In the genomic region with DNA sequence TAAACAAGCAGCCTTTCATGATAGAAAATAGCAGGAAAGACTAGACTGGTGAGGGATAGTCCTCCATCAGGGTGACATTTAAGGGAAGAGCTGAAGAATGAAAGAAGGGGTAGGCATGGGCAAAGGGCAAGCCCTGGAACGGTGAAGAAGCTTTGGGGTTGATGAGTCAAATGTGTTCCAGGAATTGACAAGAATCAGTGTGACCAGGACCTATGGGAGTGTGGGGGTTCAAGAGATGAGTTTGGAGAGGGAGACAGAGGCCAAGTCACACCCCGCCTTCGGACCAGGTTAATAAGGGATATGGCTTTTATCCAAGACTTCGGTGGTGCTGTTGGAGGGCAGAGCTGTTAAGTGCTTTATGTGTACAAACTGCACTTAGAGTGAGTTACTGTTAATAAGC, we compare ENCODE assay signal across 9 cellular contexts. TPM values are rescaled to one million over a fixed set of nuclear protein-coding genes. Genes with fewer than 3 reads are reported as not detected.
DNase-seq lines count a peak whose midpoint lies in the region; ATAC-seq, FAIRE-seq and TF ChIP-seq lines count a peak whose summit lies in the region.
"Had no signal": no experiment of that assay in that cellular context is flagged by ENCODE, and none has a peak within 500 bp of the region (broad histone marks: within the 10 kb centered on the region; RNA-seq: fewer than 3 reads in every experiment).

No MANE protein-coding gene starts in this region.

- H3K56ac ChIP-seq in H1 (replicated peaks; ENCODE audit: insufficient read length, low read depth, low read length): no peak overlapping the region

- no peaks in the 10 kb centered on the region for H3K27me3 ChIP-seq in BLaER1 treated with 17β-estradiol and CSF1 and Interleukin-3, amounts not matched to agents 10 nM and 100 nM
- H3K27me3 ChIP-seq in H1 (replicated peaks in 1 of 4; ENCODE audit: control insufficient read depth in 3 of 4, extremely low read depth in 1 of 4, insufficient read depth in 3 of 4, low read length in 3 of 4) (no peaks in the 10 kb centered on the region), neural progenitor cell (no peaks in the 10 kb centered on the region)

- H2AFZ ChIP-seq in H1 (ENCODE audit: low read length) (no peak overlapping the region), neural progenitor cell (replicated peaks) (no peak overlapping the region)

- H4K8ac ChIP-seq in H1 (ENCODE audit: extremely low read depth, insufficient read depth, low read length): no peak overlapping the region; the same call in 1 of the 2 replicates

- H3K23me2 ChIP-seq in H1 (ENCODE audit: low read depth, low read length): peaks cover 9% of the 10 kb centered on the region

- H3K4me2 ChIP-seq in BLaER1 treated with 17β-estradiol and CSF1 and Interleukin-3, amounts not matched to agents 10 nM and 100 nM: peak overlapping the region; percentile 91 to 99 (median 97)
- peak overlapping the region; percentile 68 to 92 for H3K4me2 ChIP-seq in H1 (ENCODE audit: insufficient read depth in 1 of 2, low read depth in 2 of 2, low read length in 2 of 2)
- peak overlapping the region; percentile 98 for H3K4me2 ChIP-seq in neural progenitor cell

- peaks cover 11% of the 10 kb centered on the region for H3K27me3 Mint-ChIP-seq in neural progenitor cell (ENCODE audit: insufficient read depth, low read depth)

- H3K27ac Mint-ChIP-seq in neural progenitor cell: peak overlapping the region; percentile 81

- no peak overlapping the region for H3K23ac ChIP-seq in H1 (ENCODE audit: insufficient read length)

- peaks cover 29% of the 10 kb centered on the region for H3K4me1 Mint-ChIP-seq in neural progenitor cell

- no peak for TF ChIP-seq EP300 in H1 (IDR thresholded peaks at IDR 0.05; ENCODE audit: borderline replicate concordance in 1 of 2, low read depth in 2 of 2, low read length in 2 of 2)

- H3K4me3 Mint-ChIP-seq in neural progenitor cell: peak overlapping the region; percentile 96

- TF ChIP-seq CTCF in NB4 (IDR thresholded peaks at IDR 0.05; ENCODE audit: low read depth, low read length) (no peak), H1 (IDR thresholded peaks at IDR 0.05; ENCODE audit: control extremely low read depth in 1 of 3, insufficient read depth in 1 of 3, low read depth in 1 of 3, low read length in 3 of 3) (no peak), neural progenitor cell (IDR thresholded peaks at IDR 0.05) (no peak)

- 0 out of 2 replicates have a peak overlapping the region, but pooled peaks have one; percentile 24 for H2BK5ac ChIP-seq in H1 (ENCODE audit: low read depth, low read length)

- ATAC-seq in HG02885 (IDR thresholded peaks at IDR 0.05; ENCODE audit: poor library complexity, unreplicated experiment): no peak

- no peak overlapping the region for H3K18ac ChIP-seq in H1 (ENCODE audit: extremely low read depth, low read length)

- H3K9me3 Mint-ChIP-seq in neural progenitor cell: no peaks in the 10 kb centered on the region

- peaks cover 26 to 70% (median 56%) of the 10 kb centered on the region in 11 experiments; a peak in 21 of 22 replicates for H4K20me1 ChIP-seq in BLaER1 treated with 17β-estradiol and CSF1 and Interleukin-3, amounts not matched to agents 10 nM and 100 nM
- H4K20me1 ChIP-seq in H1 (replicated peaks in 1 of 2; ENCODE audit: control insufficient read depth in 1 of 2, insufficient read depth in 2 of 2, low read length in 2 of 2) (peaks cover 17 to 18% of the 10 kb centered on the region in 2 experiments), neural progenitor cell (ENCODE audit: low read depth) (peaks cover 31% of the 10 kb centered on the region)

- H3K9ac ChIP-seq in BLaER1 treated with 17β-estradiol and CSF1 and Interleukin-3, amounts not matched to agents 10 nM and 100 nM: peak overlapping the region; percentile 85 to 99 (median 94)
- H3K9ac ChIP-seq in H1 (replicated peaks in 1 of 4; ENCODE audit: extremely low read depth in 1 of 4, low read depth in 3 of 4, low read length in 3 of 4): peak overlapping the region in 3 of 4 experiments; percentile 78 to 92 (median 87); a peak in 4 of 7 replicates
- peak overlapping the region; percentile 96 for H3K9ac ChIP-seq in neural progenitor cell

- H2BK20ac ChIP-seq in H1 (ENCODE audit: low read length): no peak overlapping the region

- H3K79me2 ChIP-seq in H1 (ENCODE audit: control insufficient read depth in 1 of 2, insufficient read depth in 2 of 2, low read length in 2 of 2): peaks cover 11 to 53% of the 10 kb centered on the region in 2 experiments
- peaks cover 46% of the 10 kb centered on the region for H3K79me2 ChIP-seq in neural progenitor cell (ENCODE audit: low read depth)

- TF ChIP-seq POLR2A in NB4 (IDR thresholded peaks at IDR 0.05; ENCODE audit: extremely low read depth, insufficient read length) (no peak), H1 (IDR thresholded peaks at IDR 0.05; ENCODE audit: control extremely low read depth in 1 of 2, low read depth in 2 of 2, low read length in 2 of 2) (no peak)

- H2BK12ac ChIP-seq in H1 (ENCODE audit: low read depth, low read length): no peak overlapping the region; the same call in 1 of the 2 replicates

- peaks cover 21% of the 10 kb centered on the region for H3K79me1 ChIP-seq in H1 (ENCODE audit: low read depth, low read length)

- no peak for FAIRE-seq in H1 (lab: Jason Lieb, UNC)

- H3K9me3 ChIP-seq in BLaER1 treated with 17β-estradiol and CSF1 and Interleukin-3, amounts not matched to agents 10 nM and 100 nM (replicated peaks in 1 of 11): no peaks in the 10 kb centered on the region
- H3K9me3 ChIP-seq in H1 (ENCODE audit: insufficient read depth in 2 of 2, low read depth in 1 of 2, low read length in 1 of 2) (no peaks in the 10 kb centered on the region), neural progenitor cell (ENCODE audit: low read depth) (no peaks in the 10 kb centered on the region)

- H2BK120ac ChIP-seq in H1 (replicated peaks; ENCODE audit: low read depth, low read length): no peak overlapping the region

- WGBS in H1 (ENCODE audit: extremely low coverage in 1 of 2, insufficient coverage in 1 of 2, insufficient read length in 1 of 2, insufficient replicate concordance in 2 of 2, low coverage in 1 of 2, low lambda C conversion rate in 2 of 2, missing lambda C conversion rate in 1 of 2), 2 experiments: 88% methylated on average over 4 of the region's 4 CpGs; no CpG with 5 or more reads in 1 of the 2 experiments

- no peak overlapping the region for H2AK5ac ChIP-seq in H1 (ENCODE audit: low read depth, low read length)

- POLR2A ChIA-PET in H1 (lab: Charles Lee; ENCODE audit: partially characterized antibody): interaction anchor here (0.7 to 8.0 kb wide), 6 partner anchors 13 to 68 kb away, joined by 3 to 123 read pairs (median 4); partner anchors contain the start of gene SNAPC4

- peaks cover 14% of the 10 kb centered on the region for H3K36me3 Mint-ChIP-seq in neural progenitor cell

- no peak for TF ChIP-seq RAD21 in H1 (IDR thresholded peaks at IDR 0.05 in 1 of 2, conservative IDR thresholded peaks at IDR 0.05 in 1 of 2; ENCODE audit: low read depth in 2 of 2, low read length in 2 of 2)

- H3K27ac ChIP-seq in BLaER1 treated with 17β-estradiol and CSF1 and Interleukin-3, amounts not matched to agents 10 nM and 100 nM: peak overlapping the region; percentile 89 to 99 (median 94); a peak in 21 of 22 replicates
- H3K27ac ChIP-seq in H1 (ENCODE audit: low read depth, low read length) (no peak overlapping the region), neural progenitor cell (no peak overlapping the region)

- H3K4me3 ChIP-seq in BLaER1 treated with 17β-estradiol and CSF1 and Interleukin-3, amounts not matched to agents 10 nM and 100 nM: peak overlapping the region; percentile 78 to 100 (median 94)
- H3K4me3 ChIP-seq in NB4 (ENCODE audit: low read depth, low read length): peak overlapping the region; percentile 86
- peak overlapping the region; percentile 87 to 93 (median 92) for H3K4me3 ChIP-seq in H1 (ENCODE audit: extremely low read depth in 1 of 4, insufficient read depth in 2 of 4, low read depth in 3 of 4, low read length in 4 of 4)
- H3K4me3 ChIP-seq in neural progenitor cell: peak overlapping the region; percentile 93

- no peak overlapping the region for H3K14ac ChIP-seq in H1 (ENCODE audit: insufficient read length)

- H3K36me3 ChIP-seq in BLaER1 treated with 17β-estradiol and CSF1 and Interleukin-3, amounts not matched to agents 10 nM and 100 nM: peaks cover 56 to 66% (median 64%) of the 10 kb centered on the region in 11 experiments
- peaks cover 24 to 44% (median 35%) of the 10 kb centered on the region in 4 experiments for H3K36me3 ChIP-seq in H1 (ENCODE audit: control insufficient read depth in 2 of 4, insufficient read depth in 4 of 4, low read length in 3 of 4)
- peaks cover 5% of the 10 kb centered on the region for H3K36me3 ChIP-seq in neural progenitor cell

- H2BK15ac ChIP-seq in H1 (ENCODE audit: low read length): no peak overlapping the region

- H3K4me1 ChIP-seq in BLaER1 treated with 17β-estradiol and CSF1 and Interleukin-3, amounts not matched to agents 10 nM and 100 nM: peaks cover 33 to 49% (median 42%) of the 10 kb centered on the region in 10 experiments
- peaks cover 0 to 3% (median 3%) of the 10 kb centered on the region in 4 experiments; a peak in 4 of 7 replicates for H3K4me1 ChIP-seq in H1 (replicated peaks in 1 of 4; ENCODE audit: control insufficient read depth in 3 of 4, insufficient read depth in 4 of 4, low read length in 3 of 4)
- H3K4me1 ChIP-seq in neural progenitor cell: peaks cover 13% of the 10 kb centered on the region

- H4K91ac ChIP-seq in H1 (replicated peaks; ENCODE audit: insufficient read length, low read length): no peak overlapping the region

- H4K5ac ChIP-seq in H1 (ENCODE audit: insufficient read length, low read depth, low read length): no peak overlapping the region

- CTCF ChIA-PET in H1 (lab: Charles Lee; ENCODE audit: partially characterized antibody): interaction anchor here (1.5 to 1.8 kb wide), 2 partner anchors 74 to 77 kb away, joined by 3 to 4 read pairs; no protein-coding TSS in a partner anchor

- H3F3A ChIP-seq in neural progenitor cell (ENCODE audit: low read depth): no peaks in the 10 kb centered on the region

- DNase-seq in NB4 (ENCODE audit: low read depth) (no peak), H1 (ENCODE audit: low read depth in 1 of 2, low spot score in 2 of 2) (no peak), neural progenitor cell (ENCODE audit: low spot score) (no peak), DMS 273 (lab: John Stamatoyannopoulos, UW; ENCODE audit: unreplicated experiment) (no peak), GF-D8 (lab: John Stamatoyannopoulos, UW) (no peak), superior temporal gyrus (ENCODE audit: extremely low spot score) (no peak)
- DNase-seq: NCI-H345 had no signal

- no peak overlapping the region for H3K4ac ChIP-seq in H1 (replicated peaks; ENCODE audit: insufficient read length, low read depth, low read length)

RNA-seq across cellular contexts. Expression of gene PMPCA, which starts 0.9 kb away (rescaled TPM):
- 88.2 and 89.2 TPM in 2 replicates for total RNA-seq in H1 (2021; fragmentation: NEBNext Ultra II Directional; extraction: Animal tissue kit (Norgen Biotek cat#: 25700))
- 60.0 and 78.1 TPM in 2 replicates for polyA plus RNA-seq in H1 (2011; rRNA removed)
- polyA plus RNA-seq in H1 (2011; cell fraction: cytosol; rRNA removed): 75.6 TPM
- 166 TPM for polyA plus RNA-seq in H1 (2011; cell fraction: nucleus; rRNA removed)
- polyA plus RNA-seq in H1 (2012, experiment 1 of 2): 66.9 to 110 TPM (median 91.3 TPM) in 4 replicates
- polyA plus RNA-seq in H1 (2012, experiment 2 of 2): 120 TPM
- 61.4 TPM for polyA plus RNA-seq in H1 (2013, experiment 1 of 2)
- 54.4 TPM for polyA plus RNA-seq in H1 (2013, experiment 2 of 2)
- polyA minus RNA-seq in H1 (2011; rRNA and poly(A)+ RNA removed): 41.6 and 48.9 TPM in 2 replicates
- polyA minus RNA-seq in H1 (2011; cell fraction: cytosol; rRNA and poly(A)+ RNA removed): 27.4 TPM
- 40.3 TPM for polyA minus RNA-seq in H1 (2011; cell fraction: nucleus; rRNA and poly(A)+ RNA removed)
- total RNA-seq in neural progenitor cell (ENCODE audit: low replicate concordance): 51.3 and 65.3 TPM in 2 replicates

RNA-seq across cellular contexts. Expression of gene ENTR1, which starts 0.9 kb away (rescaled TPM):
- 102 and 110 TPM in 2 replicates for total RNA-seq in H1 (2021; fragmentation: NEBNext Ultra II Directional; extraction: Animal tissue kit (Norgen Biotek cat#: 25700))
- polyA plus RNA-seq in H1 (2011; rRNA removed): 65.2 and 80.3 TPM in 2 replicates
- polyA plus RNA-seq in H1 (2011; cell fraction: cytosol; rRNA removed): 77.5 TPM
- polyA plus RNA-seq in H1 (2011; cell fraction: nucleus; rRNA removed): 237 TPM
- 82.6 to 103 TPM (median 92.1 TPM) in 4 replicates for polyA plus RNA-seq in H1 (2012, experiment 1 of 2)
- 74.3 TPM for polyA plus RNA-seq in H1 (2012, experiment 2 of 2)
- 89.2 TPM for polyA plus RNA-seq in H1 (2013, experiment 1 of 2)
- 84.8 TPM for polyA plus RNA-seq in H1 (2013, experiment 2 of 2)
- 30.7 and 44.1 TPM in 2 replicates for polyA minus RNA-seq in H1 (2011; rRNA and poly(A)+ RNA removed)
- 46.9 TPM for polyA minus RNA-seq in H1 (2011; cell fraction: cytosol; rRNA and poly(A)+ RNA removed)
- polyA minus RNA-seq in H1 (2011; cell fraction: nucleus; rRNA and poly(A)+ RNA removed): 59.4 TPM
- total RNA-seq in neural progenitor cell (ENCODE audit: low replicate concordance): 34.9 and 52.3 TPM in 2 replicates

RNA-seq across cellular contexts. Expression of gene SNAPC4, which starts 11.4 kb away (rescaled TPM):
- total RNA-seq in H1 (2021; fragmentation: NEBNext Ultra II Directional; extraction: Animal tissue kit (Norgen Biotek cat#: 25700)): 15.1 and 18.1 TPM in 2 replicates
- 6.9 and 10.0 TPM in 2 replicates for polyA plus RNA-seq in H1 (2011; rRNA removed)
- polyA plus RNA-seq in H1 (2011; cell fraction: cytosol; rRNA removed): 8.1 TPM
- polyA plus RNA-seq in H1 (2011; cell fraction: nucleus; rRNA removed): 36.1 TPM
- polyA plus RNA-seq in H1 (2012, experiment 1 of 2): 9.7 to 16.5 TPM (median 15.3 TPM) in 4 replicates
- polyA plus RNA-seq in H1 (2012, experiment 2 of 2): 9.6 TPM
- polyA plus RNA-seq in H1 (2013, experiment 1 of 2): 10.1 TPM
- polyA plus RNA-seq in H1 (2013, experiment 2 of 2): 9.2 TPM
- polyA minus RNA-seq in H1 (2011; rRNA and poly(A)+ RNA removed): 4.4 and 4.5 TPM in 2 replicates
- polyA minus RNA-seq in H1 (2011; cell fraction: cytosol; rRNA and poly(A)+ RNA removed): 4.9 TPM
- 8.9 TPM for polyA minus RNA-seq in H1 (2011; cell fraction: nucleus; rRNA and poly(A)+ RNA removed)
- 6.8 and 16.5 TPM in 2 replicates for total RNA-seq in neural progenitor cell (ENCODE audit: low replicate concordance)

RNA-seq across cellular contexts. Expression of gene INPP5E, which starts 28.3 kb away (rescaled TPM):
- 11.3 and 11.5 TPM in 2 replicates for total RNA-seq in H1 (2021; fragmentation: NEBNext Ultra II Directional; extraction: Animal tissue kit (Norgen Biotek cat#: 25700))
- polyA plus RNA-seq in H1 (2011; rRNA removed): 8.7 and 14.3 TPM in 2 replicates
- 9.6 TPM for polyA plus RNA-seq in H1 (2011; cell fraction: cytosol; rRNA removed)
- 42.3 TPM for polyA plus RNA-seq in H1 (2011; cell fraction: nucleus; rRNA removed)
- polyA plus RNA-seq in H1 (2012, experiment 1 of 2): 6.3 to 11.1 TPM (median 9.2 TPM) in 4 replicates
- polyA plus RNA-seq in H1 (2012, experiment 2 of 2): 5.9 TPM
- polyA plus RNA-seq in H1 (2013, experiment 1 of 2): 7.4 TPM
- 7.1 TPM for polyA plus RNA-seq in H1 (2013, experiment 2 of 2)
- 3.2 and 4.8 TPM in 2 replicates for polyA minus RNA-seq in H1 (2011; rRNA and poly(A)+ RNA removed)
- polyA minus RNA-seq in H1 (2011; cell fraction: cytosol; rRNA and poly(A)+ RNA removed): 5.7 TPM
- 11.1 TPM for polyA minus RNA-seq in H1 (2011; cell fraction: nucleus; rRNA and poly(A)+ RNA removed)
- total RNA-seq in neural progenitor cell (ENCODE audit: low replicate concordance): 8.8 and 23.6 TPM in 2 replicates

RNA-seq across cellular contexts. Expression of gene CARD9, which starts 37.9 kb away (rescaled TPM):
- total RNA-seq in H1 (2021; fragmentation: NEBNext Ultra II Directional; extraction: Animal tissue kit (Norgen Biotek cat#: 25700)): 0.88 and 1.1 TPM in 2 replicates
- 0.13 and 0.15 TPM in 2 replicates for polyA plus RNA-seq in H1 (2011; rRNA removed)
- polyA plus RNA-seq in H1 (2011; cell fraction: cytosol; rRNA removed): 0.26 TPM
- 1.7 TPM for polyA plus RNA-seq in H1 (2011; cell fraction: nucleus; rRNA removed)
- polyA plus RNA-seq in H1 (2012, experiment 1 of 2): 0.57 to 0.92 TPM (median 0.67 TPM) in 4 replicates
- polyA plus RNA-seq in H1 (2012, experiment 2 of 2): 0.22 TPM
- polyA plus RNA-seq in H1 (2013, experiment 1 of 2): 0.10 TPM
- polyA plus RNA-seq in H1 (2013, experiment 2 of 2): 0.17 TPM
- polyA minus RNA-seq in H1 (2011; rRNA and poly(A)+ RNA removed): 0.07 TPM in 1 of 2 replicates, not detected in the other
- not detected for polyA minus RNA-seq in H1 (2011; cell fraction: cytosol; rRNA and poly(A)+ RNA removed)
- 0.90 TPM for polyA minus RNA-seq in H1 (2011; cell fraction: nucleus; rRNA and poly(A)+ RNA removed)
- total RNA-seq in neural progenitor cell (ENCODE audit: low replicate concordance): 0.96 TPM in 1 of 2 replicates, not detected in the other

Comparison
In these comparisons a context has a peak if more than half of its experiments do, and no peak if none do; other contexts are left out.
1. H3K27ac ChIP-seq: peak in BLaER1 treated with 17β-estradiol and CSF1 and Interleukin-3, amounts not matched to agents 10 nM and 100 nM (11 of 11); none in H1 (single experiment) and neural progenitor cell (single experiment).
2. Peak in every context shown above with its lines, with median percentiles within 50 percentile points of each other: H3K4me2 ChIP-seq, H3K4me3 ChIP-seq and H3K9ac ChIP-seq.